In the genomic region with DNA sequence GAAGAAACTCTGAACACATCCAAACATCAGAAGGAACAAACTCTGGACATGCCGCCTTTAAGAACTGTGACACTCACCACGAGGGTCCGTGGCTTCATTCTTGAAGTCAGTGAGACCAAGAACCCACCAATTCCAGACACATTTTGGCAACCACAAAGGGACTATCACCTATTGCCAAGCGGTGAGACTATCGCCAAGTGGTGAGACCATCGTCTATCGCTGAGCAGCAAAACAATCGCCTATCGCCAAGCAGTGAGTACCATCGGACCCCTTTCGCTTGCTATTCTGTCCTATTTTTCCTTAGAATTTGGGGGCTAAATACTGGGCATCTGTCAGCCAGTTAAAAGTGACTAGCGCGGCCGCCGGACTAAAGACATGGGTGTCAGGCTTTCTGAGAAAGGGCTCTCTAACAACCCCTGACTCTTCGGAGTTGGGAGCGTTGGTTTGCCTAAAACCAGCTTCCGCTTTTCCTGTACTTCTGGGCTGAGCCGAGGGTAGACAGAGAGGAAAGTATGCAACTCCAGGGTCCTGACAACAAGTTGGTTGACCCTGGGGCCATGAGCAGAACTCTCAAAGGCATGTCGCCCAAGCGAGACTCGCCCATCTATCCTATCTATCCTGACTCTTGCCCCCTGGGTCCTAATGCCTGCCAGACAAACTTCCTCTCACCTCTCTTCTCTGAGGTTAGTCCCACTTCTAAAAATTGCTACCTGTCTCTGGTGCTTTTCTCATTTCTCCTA, we compare ENCODE assay signal across 7 cellular contexts. TPM values are rescaled to one million over a fixed set of nuclear protein-coding genes. Genes with fewer than 3 reads are reported as not detected.
DNase-seq lines count a peak whose midpoint lies in the region; ATAC-seq and TF ChIP-seq lines count a peak whose summit lies in the region.
"Not testable (repeated sequence)": the region's sequence is repeated elsewhere in the genome, so short reads cannot be mapped to it uniquely, and the experiment has no call there.

No MANE protein-coding gene starts in this region.

- ATAC-seq in GM23338: peak; percentile 33; the same call in 1 of the 3 replicates

- not testable (repeated sequence) for H3K18ac ChIP-seq in mesenchymal stem cell (ENCODE audit: low read depth in 1 of 2, low read length in 2 of 2)

- H3K4me3 ChIP-seq in GM23338 (peak overlapping the region; percentile 96), mesenchymal stem cell (ENCODE audit: insufficient read depth in 1 of 2, low read depth in 1 of 2, low read length in 2 of 2) (peak overlapping the region in 1 of 2 experiments; percentile 29), neuron (ENCODE audit: low read length) (peak overlapping the region; percentile 75)
- H3K4me3 ChIP-seq in esophagus muscularis mucosa: not testable (repeated sequence)

- H3K14ac ChIP-seq in mesenchymal stem cell (ENCODE audit: low read length in 2 of 2): not testable (repeated sequence)

- not testable (repeated sequence) for H2BK12ac ChIP-seq in mesenchymal stem cell (ENCODE audit: low read length in 2 of 2)

- H3F3A ChIP-seq in GM23338 (replicated peaks; ENCODE audit: low read depth): not testable (repeated sequence)

- H4K8ac ChIP-seq in mesenchymal stem cell (ENCODE audit: low read length): not testable (repeated sequence)

- intact Hi-C loops in activated CD4-positive, alpha-beta memory T cell treated with anti-CD3 and anti-CD28 coated beads for 36 hours (cut with micrococcal nuclease); esophagus muscularis mucosa (cut with DNase I): not testable (repeated sequence)

- H3K36me3 Mint-ChIP-seq in GM23338 (ENCODE audit: low read depth); activated CD4-positive, alpha-beta memory T cell treated with anti-CD3 and anti-CD28 coated beads for 36 hours; activated naive CD8-positive, alpha-beta T cell treated with anti-CD3 and anti-CD28 coated beads for 36 hours: not testable (repeated sequence)

- H3K9me3 ChIP-seq in esophagus muscularis mucosa; mesenchymal stem cell (ENCODE audit: control insufficient read depth, low read length); neuron (ENCODE audit: low read length): not testable (repeated sequence)

- not testable (repeated sequence) for H3K4ac ChIP-seq in mesenchymal stem cell (ENCODE audit: low read depth in 1 of 2, low read length in 2 of 2)

- not testable (repeated sequence) for DNase-seq in GM23338 (ENCODE audit: low spot score); activated CD4-positive, alpha-beta memory T cell treated with anti-CD3 and anti-CD28 coated beads for 36 hours; activated naive CD8-positive, alpha-beta T cell treated with anti-CD3 and anti-CD28 coated beads for 36 hours; mesenchymal stem cell
- DNase-seq in SHP77 treated with DMSO at 0.1 percent for 48 hours (lab: John Stamatoyannopoulos, UW) (peak; percentile 23), esophagus muscularis mucosa (ENCODE audit: extremely low spot score) (peak; percentile 19)

- peaks cover 17% of the 10 kb centered on the region for H3K4me1 Mint-ChIP-seq in GM23338
- peaks cover 12% of the 10 kb centered on the region for H3K4me1 Mint-ChIP-seq in activated CD4-positive, alpha-beta memory T cell treated with anti-CD3 and anti-CD28 coated beads for 36 hours (ENCODE audit: low read depth)
- H3K4me1 Mint-ChIP-seq in activated naive CD8-positive, alpha-beta T cell treated with anti-CD3 and anti-CD28 coated beads for 36 hours: peaks cover 13% of the 10 kb centered on the region

- not testable (repeated sequence) for H3K79me1 ChIP-seq in mesenchymal stem cell (replicated peaks; ENCODE audit: low read length, poor library complexity, severe bottlenecking)

- not testable (repeated sequence) for H3K27me3 ChIP-seq in GM23338 (ENCODE audit: insufficient read depth); esophagus muscularis mucosa; mesenchymal stem cell (ENCODE audit: control insufficient read depth in 1 of 2, insufficient read depth in 1 of 2, low read length in 2 of 2); neuron (ENCODE audit: insufficient read depth, low read length)

- H3K9me2 ChIP-seq in GM23338 (ENCODE audit: insufficient read depth): not testable (repeated sequence)

- H3K36me3 ChIP-seq in GM23338 (ENCODE audit: insufficient read depth); esophagus muscularis mucosa; mesenchymal stem cell (ENCODE audit: control insufficient read depth in 1 of 2, insufficient read depth in 2 of 2, low read depth in 1 of 2, low read length in 2 of 2); neuron (ENCODE audit: insufficient read depth, low read length): not testable (repeated sequence)

- H3K27ac Mint-ChIP-seq in GM23338; activated CD4-positive, alpha-beta memory T cell treated with anti-CD3 and anti-CD28 coated beads for 36 hours; activated naive CD8-positive, alpha-beta T cell treated with anti-CD3 and anti-CD28 coated beads for 36 hours: not testable (repeated sequence)

- H3K27me3 Mint-ChIP-seq in GM23338 (ENCODE audit: insufficient read depth, low read depth, poor library complexity): peaks cover 20% of the 10 kb centered on the region
- not testable (repeated sequence) for H3K27me3 Mint-ChIP-seq in activated CD4-positive, alpha-beta memory T cell treated with anti-CD3 and anti-CD28 coated beads for 36 hours; activated naive CD8-positive, alpha-beta T cell treated with anti-CD3 and anti-CD28 coated beads for 36 hours

- H3K9me3 Mint-ChIP-seq in GM23338; activated CD4-positive, alpha-beta memory T cell treated with anti-CD3 and anti-CD28 coated beads for 36 hours; activated naive CD8-positive, alpha-beta T cell treated with anti-CD3 and anti-CD28 coated beads for 36 hours: not testable (repeated sequence)

- not testable (repeated sequence) for TF ChIP-seq EP300 in esophagus muscularis mucosa (IDR thresholded peaks at IDR 0.05)

- CTCF ChIA-PET in activated CD4-positive, alpha-beta memory T cell treated with anti-CD3 and anti-CD28 coated beads for 36 hours (lab: Charles Lee): not testable (repeated sequence)

- H2AFZ ChIP-seq in GM23338: peak overlapping the region; percentile 72
- H2AFZ ChIP-seq in mesenchymal stem cell (ENCODE audit: low read depth, low read length): not testable (repeated sequence)
- peak overlapping the region; percentile 29 for H2AFZ ChIP-seq in neuron (ENCODE audit: low read depth, low read length)

- not testable (repeated sequence) for TF ChIP-seq POLR2A in esophagus muscularis mucosa (IDR thresholded peaks at IDR 0.05; ENCODE audit: low read depth)

- not testable (repeated sequence) for H3K79me2 ChIP-seq in GM23338 (replicated peaks; ENCODE audit: insufficient read depth)

- not testable (repeated sequence) for H3K9ac ChIP-seq in mesenchymal stem cell (ENCODE audit: low read length)

- not testable (repeated sequence) for H3K4me1 ChIP-seq in GM23338 (ENCODE audit: insufficient read depth); esophagus muscularis mucosa; mesenchymal stem cell (ENCODE audit: control insufficient read depth, insufficient read depth, low read depth, low read length); neuron (ENCODE audit: insufficient read depth, low read length)

- H2BK15ac ChIP-seq in mesenchymal stem cell (ENCODE audit: low read depth, poor library complexity, severe bottlenecking): not testable (repeated sequence)

- peak overlapping the region; percentile 86 for H3K4me2 ChIP-seq in GM23338
- peak overlapping the region; percentile 49 for H3K4me2 ChIP-seq in mesenchymal stem cell (ENCODE audit: low read length, poor library complexity, severe bottlenecking)

- POLR2A ChIA-PET in activated CD4-positive, alpha-beta memory T cell treated with anti-CD3 and anti-CD28 coated beads for 36 hours (lab: Charles Lee): interaction anchor here (0.6 kb wide), 1 partner anchor 13 kb away, joined by 5 read pairs; no protein-coding TSS in a partner anchor

- H3K4me3 Mint-ChIP-seq in GM23338: peak overlapping the region; percentile 78
- peak overlapping the region; percentile 76 for H3K4me3 Mint-ChIP-seq in activated CD4-positive, alpha-beta memory T cell treated with anti-CD3 and anti-CD28 coated beads for 36 hours
- peak overlapping the region; percentile 82 for H3K4me3 Mint-ChIP-seq in activated naive CD8-positive, alpha-beta T cell treated with anti-CD3 and anti-CD28 coated beads for 36 hours

- not testable (repeated sequence) for H2BK120ac ChIP-seq in mesenchymal stem cell (ENCODE audit: low read depth, low read length)

- H3K23ac ChIP-seq in mesenchymal stem cell (ENCODE audit: low read length in 2 of 2): not testable (repeated sequence)

- not testable (repeated sequence) for H3K27ac ChIP-seq in GM23338 (ENCODE audit: low read depth); esophagus muscularis mucosa (replicated peaks in 1 of 4); mesenchymal stem cell (ENCODE audit: low read length, poor library complexity, severe bottlenecking)

- not testable (repeated sequence) for H2AK5ac ChIP-seq in mesenchymal stem cell (ENCODE audit: low read length, severe bottlenecking)

- not testable (repeated sequence) for TF ChIP-seq CTCF in GM23338 (conservative IDR thresholded peaks at IDR 0.05; ENCODE audit: low read depth in 2 of 2); esophagus muscularis mucosa (IDR thresholded peaks at IDR 0.05)

- 96% methylated on average over 19 of the region's 22 CpGs for WGBS in esophagus muscularis mucosa
- WGBS in mesenchymal stem cell: 50% methylated on average over 22 of the region's 22 CpGs

- H4K20me1 ChIP-seq in GM23338 (replicated peaks; ENCODE audit: insufficient read depth): not testable (repeated sequence)

- not testable (repeated sequence) for H2BK5ac ChIP-seq in mesenchymal stem cell (ENCODE audit: low read depth, low read length, poor library complexity, severe bottlenecking)

- not testable (repeated sequence) for H4K91ac ChIP-seq in mesenchymal stem cell (ENCODE audit: low read length)

RNA-seq across cellular contexts. Expression of a gene that starts 6.9 kb away (rescaled TPM):
- total RNA-seq in GM23338 (2014; rRNA removed; shearing (Covaris generic)): 65.6 and 66.8 TPM in 2 replicates
- polyA plus RNA-seq in GM23338 (2016; fragmentation: Nextera tagmentation; extraction: Ambion mirVana): 16.3 and 16.8 TPM in 2 replicates
- 10 to 100 TPM; 52.6 to 53.2 TPM for total RNA-seq in activated CD4-positive, alpha-beta memory T cell treated with anti-CD3 and anti-CD28 coated beads for 36 hours
- 10 to 100 TPM; 59.1 to 71.8 TPM for total RNA-seq in activated naive CD8-positive, alpha-beta T cell treated with anti-CD3 and anti-CD28 coated beads for 36 hours
- total RNA-seq in esophagus muscularis mucosa: 10 to 100 TPM; 68.4 to 78.3 (median 76.9) TPM
- polyA plus RNA-seq in mesenchymal stem cell (2013, experiment 1 of 2): 82.8 TPM
- polyA plus RNA-seq in mesenchymal stem cell (2013, experiment 2 of 2): 76.9 TPM
